Comparison of ENCODE assay signal across 8 cellular contexts in genomic region chr2:44087714-44088092, GRCh38.
DNase-seq lines count a peak whose midpoint lies in the region; ATAC-seq and TF ChIP-seq lines count a peak whose summit lies in the region.

No MANE protein-coding gene starts in this region.

- H3K4me3 Mint-ChIP-seq in T-helper 2 cell treated with Interferon-gamma antibody and Interleukin-4, amounts not matched to agents 5 μg/mL and 100 μg/mL, for 36 hours, result peak overlapping the region; percentile 83

- H3K27me3 Mint-ChIP-seq in T-helper 2 cell treated with Interferon-gamma antibody and Interleukin-4, amounts not matched to agents 5 μg/mL and 100 μg/mL, for 36 hours (ENCODE audit: low read depth), result no peaks in the 10 kb centered on the region

- H3K9me3 Mint-ChIP-seq in T-helper 2 cell treated with Interferon-gamma antibody and Interleukin-4, amounts not matched to agents 5 μg/mL and 100 μg/mL, for 36 hours, result no peaks in the 10 kb centered on the region

- H3K4me3 ChIP-seq in lower lobe of right lung (peak overlapping the region; percentile 43), suprapubic skin (peak overlapping the region; percentile 28)

- H3K9me3 ChIP-seq in lower lobe of right lung, result no peaks in the 10 kb centered on the region
- H3K9me3 ChIP-seq in suprapubic skin, result no peaks in the 10 kb centered on the region

- ATAC-seq in lower lobe of right lung (no peak), HG02885 (IDR thresholded peaks at IDR 0.05; ENCODE audit: poor library complexity, unreplicated experiment) (no peak)

- TF ChIP-seq CTCF in lower lobe of right lung (IDR thresholded peaks at IDR 0.05) (no peak), suprapubic skin (IDR thresholded peaks at IDR 0.05) (no peak)

- H3K27ac Mint-ChIP-seq in T-helper 2 cell treated with Interferon-gamma antibody and Interleukin-4, amounts not matched to agents 5 μg/mL and 100 μg/mL, for 36 hours, result peak overlapping the region; percentile 88

- H3K27me3 ChIP-seq in lower lobe of right lung (ENCODE audit: low read depth), result no peaks in the 10 kb centered on the region
- H3K27me3 ChIP-seq in suprapubic skin, result no peaks in the 10 kb centered on the region

- WGBS in suprapubic skin, result 52% methylated on average over 4 of the region's 4 CpGs

- peaks cover 27% of the 10 kb centered on the region for H3K4me1 Mint-ChIP-seq in T-helper 2 cell treated with Interferon-gamma antibody and Interleukin-4, amounts not matched to agents 5 μg/mL and 100 μg/mL, for 36 hours (ENCODE audit: low read depth)

- intact Hi-C loops in lower lobe of right lung (cut with DNase I), result no loop called here

- no peaks in the 10 kb centered on the region for H3K36me3 Mint-ChIP-seq in T-helper 2 cell treated with Interferon-gamma antibody and Interleukin-4, amounts not matched to agents 5 μg/mL and 100 μg/mL, for 36 hours (ENCODE audit: low read depth)

- H3K36me3 ChIP-seq in lower lobe of right lung (no peaks in the 10 kb centered on the region), suprapubic skin (no peaks in the 10 kb centered on the region)

- DNase-seq in T-helper 2 cell treated with Interferon-gamma antibody and Interleukin-4, amounts not matched to agents 5 μg/mL and 100 μg/mL, for 36 hours (ENCODE audit: low spot score), result no peak
- DNase-seq in T-helper 2 cell, result no peak
- DNase-seq in lower lobe of right lung, result no peak
- DNase-seq in suprapubic skin (ENCODE audit: low spot score in 2 of 2), result no peak
- no peak for DNase-seq in NK-92 (lab: John Stamatoyannopoulos, UW; ENCODE audit: unreplicated experiment)
- no peak for DNase-seq in NCI-H1436 (lab: John Stamatoyannopoulos, UW)

- peak overlapping the region; percentile 98 for H3K27ac ChIP-seq in angular gyrus (ENCODE audit: low read depth, low read length)
- peak overlapping the region; percentile 7 for H3K27ac ChIP-seq in lower lobe of right lung
- no peak overlapping the region for H3K27ac ChIP-seq in suprapubic skin

- H3K4me1 ChIP-seq in lower lobe of right lung (peaks cover 8% of the 10 kb centered on the region), suprapubic skin (peaks cover 15% of the 10 kb centered on the region)

- no peak for TF ChIP-seq EP300 in suprapubic skin (IDR thresholded peaks at IDR 0.05)

- no peak for TF ChIP-seq POLR2A in suprapubic skin (IDR thresholded peaks at IDR 0.05)
